Comparison of ENCODE assay signal across 31 cellular contexts in the genomic region with DNA sequence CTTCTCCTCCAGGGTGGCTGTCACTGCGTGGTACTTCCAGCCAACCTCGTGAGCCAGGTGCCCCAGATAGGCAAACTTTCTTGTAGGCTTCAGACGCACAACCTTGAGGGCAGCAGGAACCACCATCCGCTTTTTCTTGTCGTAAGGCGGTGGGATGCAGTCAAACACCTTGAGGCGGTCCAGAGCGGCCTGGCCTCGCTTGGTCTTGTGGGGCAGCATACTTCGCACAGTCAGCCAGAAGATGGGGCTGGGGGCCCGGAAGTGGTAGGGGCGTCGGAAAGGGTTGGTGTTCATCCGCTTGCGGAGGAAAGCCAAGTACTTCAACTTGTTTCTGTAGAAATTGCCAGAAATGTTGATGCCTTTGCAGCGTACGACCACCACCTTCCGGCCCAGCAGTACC.
"Had no signal": no experiment of that assay in that cellular context is flagged by ENCODE, and none has a peak within 500 bp of the region (broad histone marks: within the 10 kb centered on the region; RNA-seq: fewer than 3 reads in every experiment).

No MANE protein-coding gene starts in this region.

- H3K27ac Mint-ChIP-seq: activated CD4-positive, alpha-beta memory T cell treated with anti-CD3 and anti-CD28 coated beads, Interleukin-2, amount 10 ng/mL, durations not matched to agents 7 days and 5 days; activated CD4-positive, alpha-beta T cell treated with anti-CD3 and anti-CD28 coated beads, Interleukin-2, amount 10 ng/mL, durations not matched to agents 7 days and 5 days; activated T-cell treated with anti-CD3 and anti-CD28 coated beads, Interleukin-2, amount 50 U/mL, for 24 hours; activated T-cell treated with anti-CD3 and anti-CD28 coated beads, Interleukin-2, amount 50 U/mL, for 72 hours; T-cell; T-helper 1 cell treated with Interleukin-12 subunit alpha and Interleukin-12 subunit beta and Interleukin-4 antibody, amounts not matched to agents 30 μg/mL and 1 μg/mL, for 36 hours had no signal

- H3K4me1 Mint-ChIP-seq: activated CD4-positive, alpha-beta memory T cell treated with anti-CD3 and anti-CD28 coated beads, Interleukin-2, amount 10 ng/mL, durations not matched to agents 7 days and 5 days had no signal

- H3K4me1 ChIP-seq: colonic mucosa had no signal

- H3K9me3 ChIP-seq: colonic mucosa, esophagus squamous epithelium, gastroesophageal sphincter, heart right ventricle had no signal

- H3K27me3 ChIP-seq: brain microvascular endothelial cell, colonic mucosa, esophagus squamous epithelium, gastroesophageal sphincter, heart right ventricle had no signal

- ATAC-seq: activated T-cell treated with anti-CD3 and anti-CD28 coated beads, Interleukin-2, amount 50 U/mL, for 72 hours; gastroesophageal sphincter; heart right ventricle; T-cell had no signal

- H3K36me3 ChIP-seq: brain microvascular endothelial cell, colonic mucosa had no signal

- H3K9me3 Mint-ChIP-seq: T-cell; T-helper 1 cell treated with Interleukin-12 subunit alpha and Interleukin-12 subunit beta and Interleukin-4 antibody, amounts not matched to agents 30 μg/mL and 1 μg/mL, for 36 hours had no signal

- DNase-seq: activated CD4-positive, alpha-beta memory T cell treated with anti-CD3 and anti-CD28 coated beads, Interleukin-2, amount 10 ng/mL, durations not matched to agents 7 days and 5 days; activated CD4-positive, alpha-beta T cell treated with anti-CD3 and anti-CD28 coated beads for 1 hour; activated CD4-positive, alpha-beta T cell treated with anti-CD3 and anti-CD28 coated beads for 4 hours; activated CD4-positive, alpha-beta T cell treated with anti-CD3 and anti-CD28 coated beads, Interleukin-2, amount 10 ng/mL, durations not matched to agents 7 days and 5 days; activated CD4-positive, alpha-beta T cell treated with anti-CD3 and anti-CD28 coated beads, Interleukin-2, amount 50 U/mL, for 4 hours; activated CD8-positive, alpha-beta memory T cell treated with anti-CD3 and anti-CD28 coated beads, Interleukin-2, amount 50 U/mL, for 48 hours; activated gamma-delta T cell; activated naive CD4-positive, alpha-beta T cell; activated naive CD4-positive, alpha-beta T cell treated with anti-CD3 and anti-CD28 coated beads, Interleukin-2, amount 50 U/mL, for 16 hours; activated T-cell treated with anti-CD3 and anti-CD28 coated beads for 4 hours; activated T-cell treated with anti-CD3 and anti-CD28 coated beads, Interleukin-2, amount 50 U/mL, for 24 hours; activated T-cell treated with anti-CD3 and anti-CD28 coated beads, Interleukin-2, amount 50 U/mL, for 72 hours; amniotic stem cell; anterior cingulate cortex; brain microvascular endothelial cell; colonic mucosa; effector CD8-positive, alpha-beta T cell; esophagus squamous epithelium; foreskin melanocyte; heart right ventricle; T-cell; T-helper 9 cell; WERI-Rb-1 had no signal

- FAIRE-seq: astrocyte, bronchial epithelial cell, endometrium, endothelial cell of umbilical vein had no signal

- H3K4me3 ChIP-seq: colonic mucosa, esophagus squamous epithelium, gastroesophageal sphincter, heart right ventricle had no signal

- H3K27ac ChIP-seq: brain microvascular endothelial cell, colonic mucosa, epithelial cell of prostate, esophagus squamous epithelium, gastroesophageal sphincter, heart right ventricle, WERI-Rb-1 had no signal

- H3K27me3 Mint-ChIP-seq: activated CD4-positive, alpha-beta memory T cell treated with anti-CD3 and anti-CD28 coated beads, Interleukin-2, amount 10 ng/mL, durations not matched to agents 7 days and 5 days; activated CD4-positive, alpha-beta T cell treated with anti-CD3 and anti-CD28 coated beads, Interleukin-2, amount 10 ng/mL, durations not matched to agents 7 days and 5 days; activated naive CD8-positive, alpha-beta T cell; activated T-cell treated with anti-CD3 and anti-CD28 coated beads, Interleukin-2, amount 50 U/mL, for 24 hours; T-cell had no signal

- H3K4me3 Mint-ChIP-seq: activated CD4-positive, alpha-beta memory T cell treated with anti-CD3 and anti-CD28 coated beads, Interleukin-2, amount 10 ng/mL, durations not matched to agents 7 days and 5 days; activated CD4-positive, alpha-beta T cell treated with anti-CD3 and anti-CD28 coated beads, Interleukin-2, amount 10 ng/mL, durations not matched to agents 7 days and 5 days; activated naive CD8-positive, alpha-beta T cell; activated T-cell treated with anti-CD3 and anti-CD28 coated beads, Interleukin-2, amount 50 U/mL, for 24 hours; activated T-cell treated with anti-CD3 and anti-CD28 coated beads, Interleukin-2, amount 50 U/mL, for 72 hours; T-cell; T-helper 1 cell treated with Interleukin-12 subunit alpha and Interleukin-12 subunit beta and Interleukin-4 antibody, amounts not matched to agents 30 μg/mL and 1 μg/mL, for 36 hours had no signal
